8 cellular contexts compared by ENCODE assay signal in the genomic region with DNA sequence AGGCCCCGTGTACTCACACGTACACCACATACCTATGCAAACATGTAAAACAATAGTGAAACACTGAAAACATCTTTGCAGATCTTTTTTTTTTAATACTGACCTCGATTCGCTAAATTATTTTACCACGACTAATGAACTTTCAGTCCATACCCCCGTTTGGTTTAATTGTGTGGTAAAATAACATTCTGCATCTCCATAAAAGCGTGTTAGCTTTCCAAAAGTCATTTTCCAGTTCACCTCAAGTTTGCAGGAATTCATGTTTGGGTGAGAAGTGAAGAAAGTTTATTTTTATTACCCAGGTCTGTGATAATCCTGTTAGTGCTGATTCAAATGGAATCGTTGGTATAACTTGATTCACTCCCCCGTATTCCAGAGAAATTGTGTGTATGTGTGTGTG. TPM values are rescaled to one million over a fixed set of nuclear protein-coding genes. Genes with fewer than 3 reads are reported as not detected.
A peak's percentile ranks its signal among the peaks of the same experiment; 100 is the strongest.
DNase-seq lines count a peak whose midpoint lies in the region; ATAC-seq and TF ChIP-seq lines count a peak whose summit lies in the region.

No MANE protein-coding gene starts in this region.

- peak overlapping the region; percentile 89 for H3K27ac Mint-ChIP-seq in central memory CD8-positive, alpha-beta T cell (ENCODE audit: low read depth)

- H3K9me3 ChIP-seq in right atrium auricular region, result no peaks in the 10 kb centered on the region
- H3K9me3 ChIP-seq in mesodermal cell (ENCODE audit: control insufficient read depth, low read length), result no peaks in the 10 kb centered on the region

- intact Hi-C loops in Right ventricle myocardium inferior (cut with DNase I), result loop anchor here (10.0 kb wide), 1 partner anchor 289 kb away; no protein-coding TSS in a partner anchor

- peaks cover 30% of the 10 kb centered on the region for H3K4me1 Mint-ChIP-seq in central memory CD8-positive, alpha-beta T cell

- no peaks in the 10 kb centered on the region for H3K9me3 Mint-ChIP-seq in central memory CD8-positive, alpha-beta T cell

- peaks cover 14% of the 10 kb centered on the region for H3K36me3 Mint-ChIP-seq in central memory CD8-positive, alpha-beta T cell (ENCODE audit: insufficient read depth)

- H3K27me3 Mint-ChIP-seq in central memory CD8-positive, alpha-beta T cell, result no peaks in the 10 kb centered on the region

- H3K27ac ChIP-seq in right atrium auricular region (peak overlapping the region; percentile 90 to 95), mesodermal cell (ENCODE audit: low read depth, low read length, severe bottlenecking) (peak overlapping the region; percentile 79)

- DNase-seq in right atrium auricular region (ENCODE audit: low spot score), result no peak
- DNase-seq in Right ventricle myocardium inferior (ENCODE audit: missing footprints), result no peak
- no peak for DNase-seq in central memory CD8-positive, alpha-beta T cell (ENCODE audit: low spot score in 2 of 2)
- no peak for DNase-seq in NCI-H2227 treated with DMSO at 0.1 percent for 48 hours (lab: John Stamatoyannopoulos, UW)
- DNase-seq in AG08396 (ENCODE audit: low spot score), result no peak
- no peak for DNase-seq in stimulated activated naive CD4-positive, alpha-beta T cell treated with Interleukin-2 at 50 U/mL for 16 hours (lab: John Stamatoyannopoulos, UW)

- peak overlapping the region; percentile 90 for H3K4me3 Mint-ChIP-seq in central memory CD8-positive, alpha-beta T cell

- no peak for ATAC-seq in Right ventricle myocardium inferior
- ATAC-seq in central memory CD8-positive, alpha-beta T cell (replicated peaks; ENCODE audit: extremely low read depth, poor library complexity, severe bottlenecking), result no peak
- ATAC-seq in GM18868 (IDR thresholded peaks at IDR 0.05; ENCODE audit: unreplicated experiment), result no peak

- TF ChIP-seq CTCF in right atrium auricular region (IDR thresholded peaks at IDR 0.05), result no peak

- WGBS in mesodermal cell (ENCODE audit: insufficient coverage in 2 of 2), 2 experiments, result 0% methylated on average over 1 to 2 of the region's 9 CpGs

- no peaks in the 10 kb centered on the region for H3K36me3 ChIP-seq in right atrium auricular region
- peaks cover 12% of the 10 kb centered on the region for H3K36me3 ChIP-seq in mesodermal cell (ENCODE audit: control insufficient read depth, insufficient read depth, low read length)

- no peaks in the 10 kb centered on the region for H3K27me3 ChIP-seq in right atrium auricular region

- H3K4me1 ChIP-seq in right atrium auricular region, result peaks cover 0 to 33% of the 10 kb centered on the region in 2 donors
- H3K4me1 ChIP-seq in mesodermal cell (ENCODE audit: control insufficient read depth, insufficient read depth, low read length, poor library complexity, severe bottlenecking), result no peaks in the 10 kb centered on the region

- H3K4me3 ChIP-seq in right atrium auricular region (peak overlapping the region; percentile 78 to 91), mesodermal cell (ENCODE audit: extremely low read depth, insufficient read depth, low read length, poor library complexity, severe bottlenecking) (peak overlapping the region; percentile 78)

RNA-seq across cellular contexts. Expression of a gene that starts 0.7 kb away (rescaled TPM):
- total RNA-seq in right atrium auricular region, result 1 to 10 TPM; 3.7 to 6.0 TPM
- total RNA-seq in Right ventricle myocardium inferior, result 4.7 TPM
- polyA plus RNA-seq in mesodermal cell (2013, experiment 1 of 2), result 14.7 TPM
- 17.5 TPM for polyA plus RNA-seq in mesodermal cell (2013, experiment 2 of 2)

RNA-seq across cellular contexts. Expression of a gene that starts 0.8 kb away (rescaled TPM):
- total RNA-seq in right atrium auricular region, result 10 to 100 TPM; 32.1 to 39.3 TPM
- total RNA-seq in Right ventricle myocardium inferior, result 58.4 TPM
- polyA plus RNA-seq in mesodermal cell (2013, experiment 1 of 2), result 62.6 TPM
- 72.1 TPM for polyA plus RNA-seq in mesodermal cell (2013, experiment 2 of 2)
